24 cellular contexts compared by ENCODE assay signal in genomic region chr5:75374394-75374814, GRCh38.
"Had no signal": no experiment of that assay in that cellular context is flagged by ENCODE, and none has a peak within 500 bp of the region (broad histone marks: within the 10 kb centered on the region; RNA-seq: fewer than 3 reads in every experiment).

No MANE protein-coding gene starts in this region.

- H3K4me3 ChIP-seq: dorsolateral prefrontal cortex, esophagus muscularis mucosa, gastrocnemius medialis, heart right ventricle, left ventricle myocardium inferior, lower lobe of right lung, psoas muscle, skin epidermis, suprapubic skin, thyroid gland had no signal

- H3K4me3 Mint-ChIP-seq: memory B cell, type B pancreatic cell had no signal

- H3K27ac Mint-ChIP-seq: memory B cell, type B pancreatic cell had no signal

- H3K27me3 Mint-ChIP-seq: memory B cell, naive B cell, type B pancreatic cell had no signal

- H3K4me1 ChIP-seq: esophagus muscularis mucosa, gastrocnemius medialis, heart right ventricle, left ventricle myocardium inferior, lower lobe of right lung, psoas muscle, suprapubic skin, thyroid gland had no signal

- H3K9me3 Mint-ChIP-seq: memory B cell, naive B cell, type B pancreatic cell had no signal

- H3K27ac ChIP-seq: epithelial cell of prostate, esophagus muscularis mucosa, gastrocnemius medialis, heart right ventricle, left ventricle myocardium inferior, lower lobe of right lung, neutrophil, psoas muscle, skin epidermis, suprapubic skin had no signal

- DNase-seq: cortex of kidney; dorsolateral prefrontal cortex; effector CD8-positive, alpha-beta T cell; gastrocnemius medialis; heart right ventricle; islet precursor cell; left ventricle myocardium inferior; lower lobe of right lung; midbrain; naive B cell; psoas muscle; retina; stimulated activated CD4-positive, alpha-beta T cell treated with anti-CD3 and anti-CD28 coated beads, Interleukin-12 subunit alpha, Interleukin-12 subunit beta, amount 100 ng/mL, for 4 hours; stimulated activated CD4-positive, alpha-beta T cell treated with anti-CD3 and anti-CD28 coated beads, Interleukin-2, amount 100 ng/mL, for 48 hours; stimulated activated naive CD4-positive, alpha-beta T cell treated with Interleukin-2 at 50 U/mL for 16 hours; thyroid gland had no signal

- H3K4me1 Mint-ChIP-seq: memory B cell, naive B cell had no signal

- ATAC-seq: gastrocnemius medialis, heart right ventricle, lower lobe of right lung, psoas muscle, sciatic nerve had no signal

- H3K27me3 ChIP-seq: dorsolateral prefrontal cortex, esophagus muscularis mucosa, gastrocnemius medialis, heart right ventricle, neutrophil, suprapubic skin, thyroid gland had no signal

- H3K9me3 ChIP-seq: esophagus muscularis mucosa, gastrocnemius medialis, heart right ventricle, left ventricle myocardium inferior, lower lobe of right lung, neutrophil, psoas muscle, suprapubic skin, thyroid gland had no signal
